28 cellular contexts compared by ENCODE assay signal in the genomic region with DNA sequence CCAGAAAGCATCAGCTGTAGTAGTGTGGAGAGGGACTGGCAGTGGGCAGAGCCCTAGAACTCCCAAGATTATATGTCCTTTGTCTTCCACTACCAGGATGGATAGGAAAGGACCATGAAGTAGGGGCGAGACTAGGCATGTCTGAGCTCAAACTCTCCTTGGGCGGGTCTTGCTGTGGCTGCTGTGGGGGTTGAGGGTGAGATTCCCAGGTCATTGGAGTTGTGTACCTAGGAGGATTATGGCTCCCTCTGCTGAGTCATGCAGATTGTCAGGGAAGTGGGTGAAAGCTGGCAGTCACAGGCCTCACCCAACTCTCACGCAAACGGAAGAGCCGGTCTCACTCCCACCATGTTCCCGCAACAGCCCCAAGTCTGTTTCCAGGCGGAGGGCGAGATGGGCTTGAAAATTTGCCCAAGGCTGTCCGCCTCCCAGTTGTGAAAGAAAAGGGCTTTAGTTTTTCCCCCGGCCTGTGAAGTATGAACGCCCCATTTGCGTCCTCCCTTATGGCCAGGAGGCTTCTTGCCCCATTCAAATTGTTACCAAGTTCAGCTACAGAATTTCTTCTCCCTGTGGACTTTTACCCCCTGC.
DNase-seq lines count a peak whose midpoint lies in the region; ATAC-seq, FAIRE-seq and TF ChIP-seq lines count a peak whose summit lies in the region.
"Had no signal": no experiment of that assay in that cellular context is flagged by ENCODE, and none has a peak within 500 bp of the region (broad histone marks: within the 10 kb centered on the region; RNA-seq: fewer than 3 reads in every experiment).

No MANE protein-coding gene starts in this region.

- H3K4me2 ChIP-seq in HepG2 (ENCODE audit: low read depth, low read length) (no peak overlapping the region), keratinocyte (ENCODE audit: control insufficient read depth, extremely low read depth, insufficient read depth, low read depth, low read length) (no peak overlapping the region)
- H3K4me2 ChIP-seq: BLaER1 had no signal

- no peaks in the 10 kb centered on the region for H4K20me1 ChIP-seq in HepG2 (ENCODE audit: insufficient read depth, low read length)
- H4K20me1 ChIP-seq in keratinocyte (ENCODE audit: control insufficient read depth, extremely low read depth, insufficient read depth, low read length): no peaks in the 10 kb centered on the region
- H4K20me1 ChIP-seq: BLaER1 had no signal

- TF ChIP-seq CTCF in HepG2 (CRISPR knock-in tag; IDR thresholded peaks at IDR 0.05) (0 out of 2 replicates have a peak, but pooled peaks have one; percentile 2), right lobe of liver (IDR thresholded peaks at IDR 0.05) (no peak), WERI-Rb-1 (IDR thresholded peaks at IDR 0.05; ENCODE audit: low read depth, low read length) (no peak), keratinocyte (optimal IDR thresholded peaks at IDR 0.05 in 1 of 3, IDR thresholded peaks at IDR 0.05 in 1 of 3, conservative IDR thresholded peaks at IDR 0.05 in 1 of 3; ENCODE audit: extremely low read depth in 1 of 3, insufficient read depth in 2 of 3, low read length in 3 of 3) (no peak)

- intact Hi-C loops in HepG2 (cut with micrococcal nuclease; ENCODE audit: unreplicated experiment) (no loop called here), right lobe of liver (cut with DNase I) (no loop called here)

- no peaks in the 10 kb centered on the region for H3K9me1 ChIP-seq in keratinocyte (ENCODE audit: control insufficient read depth, extremely low read depth, insufficient read depth, low read length)

- POLR2A ChIA-PET in HepG2 (lab: Yijun Ruan, JAX): no interaction called here

- DNase-seq in HepG2 (ENCODE audit: low spot score) (no peak), right lobe of liver (no peak), WERI-Rb-1 (peak; percentile 29), keratinocyte (ENCODE audit: low read depth, low spot score) (no peak), SW 1271 (lab: John Stamatoyannopoulos, UW) (no peak), amniotic stem cell (lab: John Stamatoyannopoulos, UW) (no peak)
- DNase-seq: CD4-positive, CD25-positive, alpha-beta regulatory T cell; DMS153; DND-41; H7; IMR-90; KG1; NCI-H1048; NCI-H1417; NCI-H1694 treated with DMSO at 0.1 percent for 48 hours; NCI-H2081; NCI-H2171 treated with DMSO at 0.1 percent for 48 hours; NCI-H524; NCI-H774; Right ventricle myocardium superior; RPMI8226 had no signal

- H3K9ac ChIP-seq in HepG2 (ENCODE audit: insufficient read depth, low read depth, low read length) (no peak overlapping the region), keratinocyte (ENCODE audit: control insufficient read depth, extremely low read depth, insufficient read depth, low read length) (no peak overlapping the region)
- H3K9ac ChIP-seq: BLaER1 had no signal

- in situ Hi-C loops in HepG2 (cut with HindIII; ENCODE audit: extremely low pct_ligation_motif_present, low pct_unique_long_range_greater_than_20kb): no loop called here

- no TSS peak for BruUV-seq in HepG2 (replicated peaks; lab: Mats Ljungman, UMichigan)

- H3K27ac ChIP-seq in HepG2 (ENCODE audit: extremely low read length, insufficient read depth, low read length): no peak overlapping the region
- H3K27ac ChIP-seq in right lobe of liver: no peak overlapping the region
- H3K27ac ChIP-seq in WERI-Rb-1: no peak overlapping the region
- no peak overlapping the region for H3K27ac ChIP-seq in keratinocyte (ENCODE audit: control insufficient read depth, insufficient read depth, low read length)
- H3K27ac ChIP-seq: BLaER1, SJSA1 had no signal

- dilution Hi-C loops in keratinocyte (cut with MboI; ENCODE audit: extremely low pct_ligation_motif_present, low sequenced_read_pairs): no loop called here

- H3K79me2 ChIP-seq in HepG2 (ENCODE audit: insufficient read depth, low read length) (no peaks in the 10 kb centered on the region), keratinocyte (ENCODE audit: control insufficient read depth, insufficient read depth, low read length) (no peaks in the 10 kb centered on the region)

- no peak for TF ChIP-seq RAD21 in HepG2 (CRISPR knock-in tag; IDR thresholded peaks at IDR 0.05)

- H3K36me3 ChIP-seq in HepG2 (replicated peaks in 1 of 2; ENCODE audit: control insufficient read depth in 1 of 2, insufficient read depth in 2 of 2, low read length in 2 of 2) (no peaks in the 10 kb centered on the region), right lobe of liver (no peaks in the 10 kb centered on the region), WERI-Rb-1 (no peaks in the 10 kb centered on the region), keratinocyte (ENCODE audit: control insufficient read depth in 2 of 2, extremely low read depth in 1 of 2, insufficient read depth in 2 of 2, low read length in 2 of 2) (no peaks in the 10 kb centered on the region)
- H3K36me3 ChIP-seq: BLaER1, SJSA1 had no signal

- H3K4me3 ChIP-seq in HepG2 (replicated peaks in 1 of 3; ENCODE audit: insufficient read depth in 1 of 3, low read depth in 2 of 3, low read length in 3 of 3): no peak overlapping the region
- no peak overlapping the region for H3K4me3 ChIP-seq in right lobe of liver
- H3K4me3 ChIP-seq in WERI-Rb-1 (ENCODE audit: low read depth, low read length): no peak overlapping the region
- no peak overlapping the region for H3K4me3 ChIP-seq in keratinocyte (ENCODE audit: control insufficient read depth in 2 of 3, extremely low read depth in 1 of 3, insufficient read depth in 2 of 3, low read depth in 1 of 3, low read length in 3 of 3)
- H3K4me3 ChIP-seq: BLaER1, SJSA1 had no signal

- WGBS in HepG2 (ENCODE audit: low lambda C conversion rate): 96% methylated on average over 10 of the region's 12 CpGs
- 33% methylated on average over 1 of the region's 12 CpGs for WGBS in right lobe of liver (ENCODE audit: insufficient coverage, low coverage, low lambda C conversion rate, missing lambda C conversion rate)

- no peak for TF ChIP-seq EP300 in HepG2 (IDR thresholded peaks at IDR 0.05; ENCODE audit: low read depth in 2 of 2, low read length in 2 of 2)
- no peak for TF ChIP-seq EP300 in HepG2 (CRISPR knock-in tag; IDR thresholded peaks at IDR 0.05; ENCODE audit: borderline replicate concordance)

- H2AFZ ChIP-seq in HepG2 (ENCODE audit: low read length) (no peak overlapping the region), keratinocyte (ENCODE audit: control insufficient read depth, low read length) (peak overlapping the region; percentile 9)

- H3K4me1 ChIP-seq in HepG2 (ENCODE audit: insufficient read depth, low read length): no peaks in the 10 kb centered on the region
- H3K4me1 ChIP-seq in right lobe of liver: no peaks in the 10 kb centered on the region
- H3K4me1 ChIP-seq in keratinocyte (ENCODE audit: control insufficient read depth, extremely low read depth, insufficient read depth, low read length): peaks cover 5% of the 10 kb centered on the region
- H3K4me1 ChIP-seq: BLaER1, SJSA1 had no signal

- CTCF ChIA-PET in HepG2 (lab: Yijun Ruan, JAX; ENCODE audit: low intra/inter-chr PET ratio, low total read pairs): no interaction called here

- no peak for ATAC-seq in HepG2
- ATAC-seq in right lobe of liver: no peak
- ATAC-seq in GM21515 (IDR thresholded peaks at IDR 0.05; ENCODE audit: unreplicated experiment): no peak

- TF ChIP-seq POLR2A in HepG2 (IDR thresholded peaks at IDR 0.05; ENCODE audit: insufficient read depth in 1 of 2, low read depth in 2 of 2, low read length in 2 of 2) (no peak), right lobe of liver (IDR thresholded peaks at IDR 0.05) (no peak)

- H3K9me3 ChIP-seq in HepG2 (ENCODE audit: low read length) (no peaks in the 10 kb centered on the region), right lobe of liver (no peaks in the 10 kb centered on the region), WERI-Rb-1 (ENCODE audit: severe bottlenecking) (no peaks in the 10 kb centered on the region), keratinocyte (ENCODE audit: control insufficient read depth, low read depth, low read length) (no peaks in the 10 kb centered on the region)
- H3K9me3 ChIP-seq: BLaER1, SJSA1 had no signal

- H3K27me3 ChIP-seq in HepG2 (ENCODE audit: control insufficient read depth in 1 of 2, insufficient read depth in 2 of 2, low read length in 2 of 2) (no peaks in the 10 kb centered on the region), right lobe of liver (no peaks in the 10 kb centered on the region), WERI-Rb-1 (ENCODE audit: insufficient read depth, low read depth, severe bottlenecking) (no peaks in the 10 kb centered on the region), keratinocyte (ENCODE audit: control insufficient read depth, extremely low read depth, insufficient read depth, low read length) (no peaks in the 10 kb centered on the region)
- H3K27me3 ChIP-seq: BLaER1, SJSA1 had no signal

- no peak for FAIRE-seq in HepG2 (lab: Jason Lieb, UNC)
- no peak for FAIRE-seq in keratinocyte (lab: Jason Lieb, UNC)
- FAIRE-seq: A204.1, GM12892, GM19239, HTR-8/SVneo had no signal

TF ChIP-seq in HepG2, 621 proteins besides CTCF, POLR2A, EP300 and RAD21 (continues in another document):
- TF ChIP-seq, protein P1, sequence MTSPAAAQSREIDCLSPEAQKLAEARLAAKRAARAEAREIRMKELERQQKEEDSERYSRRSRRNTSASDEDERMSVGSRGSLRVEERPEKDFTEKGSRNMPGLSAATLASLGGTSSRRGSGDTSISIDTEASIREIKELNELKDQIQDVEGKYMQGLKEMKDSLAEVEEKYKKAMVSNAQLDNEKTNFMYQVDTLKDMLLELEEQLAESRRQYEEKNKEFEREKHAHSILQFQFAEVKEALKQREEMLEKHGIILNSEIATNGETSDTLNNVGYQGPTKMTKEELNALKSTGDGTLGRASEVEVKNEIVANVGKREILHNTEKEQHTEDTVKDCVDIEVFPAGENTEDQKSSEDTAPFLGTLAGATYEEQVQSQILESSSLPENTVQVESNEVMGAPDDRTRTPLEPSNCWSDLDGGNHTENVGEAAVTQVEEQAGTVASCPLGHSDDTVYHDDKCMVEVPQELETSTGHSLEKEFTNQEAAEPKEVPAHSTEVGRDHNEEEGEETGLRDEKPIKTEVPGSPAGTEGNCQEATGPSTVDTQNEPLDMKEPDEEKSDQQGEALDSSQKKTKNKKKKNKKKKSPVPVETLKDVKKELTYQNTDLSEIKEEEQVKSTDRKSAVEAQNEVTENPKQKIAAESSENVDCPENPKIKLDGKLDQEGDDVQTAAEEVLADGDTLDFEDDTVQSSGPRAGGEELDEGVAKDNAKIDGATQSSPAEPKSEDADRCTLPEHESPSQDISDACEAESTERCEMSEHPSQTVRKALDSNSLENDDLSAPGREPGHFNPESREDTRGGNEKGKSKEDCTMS (CRISPR knock-in tag; conservative IDR thresholded peaks at IDR 0.05): no peak
- no peak for TF ChIP-seq TMF1 (CRISPR knock-in tag; IDR thresholded peaks at IDR 0.05; ENCODE audit: low read depth)
- TF ChIP-seq ZNF674 (CRISPR knock-in tag; IDR thresholded peaks at IDR 0.05; ENCODE audit: low read depth): no peak
- no peak for TF ChIP-seq SAFB2 (CRISPR knock-in tag; IDR thresholded peaks at IDR 0.05; ENCODE audit: borderline replicate concordance, low read depth)
